ENCODE assay signal across 28 cellular contexts in the genomic region with DNA sequence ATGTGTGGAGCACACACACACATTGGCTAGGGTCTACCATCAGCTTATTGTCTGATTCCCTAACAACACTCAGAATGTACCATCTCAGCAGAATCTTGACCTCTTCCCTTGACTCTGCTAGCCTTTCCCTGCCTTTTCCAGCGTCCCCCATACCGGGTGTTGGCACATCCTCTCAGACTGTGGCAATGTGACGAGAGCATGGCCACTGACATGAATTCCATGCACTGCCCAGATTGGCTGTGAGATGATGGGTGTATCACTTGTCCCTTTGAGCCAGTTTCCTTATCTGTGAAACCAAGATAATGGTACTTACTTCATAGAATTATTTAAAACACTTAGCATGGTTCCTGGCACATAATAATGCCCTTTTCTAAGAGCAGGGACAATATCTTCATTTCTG.
"Had no signal": no experiment of that assay in that cellular context is flagged by ENCODE, and none has a peak within 500 bp of the region (broad histone marks: within the 10 kb centered on the region; RNA-seq: fewer than 3 reads in every experiment).

No MANE protein-coding gene starts in this region.

- DNase-seq: activated CD4-positive, alpha-beta memory T cell treated with anti-CD3 and anti-CD28 coated beads, Interleukin-2, amount 10 ng/mL, durations not matched to agents 7 days and 5 days; activated CD4-positive, alpha-beta T cell treated with anti-CD3 and anti-CD28 coated beads for 1 hour; activated CD4-positive, alpha-beta T cell treated with anti-CD3 and anti-CD28 coated beads for 4 hours; activated CD4-positive, alpha-beta T cell treated with anti-CD3 and anti-CD28 coated beads, Interleukin-2, amount 10 ng/mL, durations not matched to agents 7 days and 5 days; activated CD4-positive, alpha-beta T cell treated with anti-CD3 and anti-CD28 coated beads, Interleukin-2, amount 50 U/mL, for 4 hours; activated gamma-delta T cell; activated naive CD4-positive, alpha-beta T cell; activated naive CD4-positive, alpha-beta T cell treated with anti-CD3 and anti-CD28 coated beads, Interleukin-2, amount 10 ng/mL, durations not matched to agents 7 days and 5 days; activated naive CD8-positive, alpha-beta T cell treated with anti-CD3 and anti-CD28 coated beads, Interleukin-2, amount 10 ng/mL, durations not matched to agents 7 days and 5 days; activated T-cell treated with anti-CD3 and anti-CD28 coated beads, Interleukin-2, amount 50 U/mL, for 1 hour; activated T-cell treated with anti-CD3 and anti-CD28 coated beads, Interleukin-2, amount 50 U/mL, for 72 hours; dermis blood vessel endothelial cell; effector CD4-positive, alpha-beta T cell; effector memory CD8-positive, alpha-beta T cell; esophagus squamous epithelium; foreskin melanocyte; T-helper 2 cell had no signal

- H3K36me3 ChIP-seq: ascending aorta, breast epithelium, cardiac muscle cell, esophagus squamous epithelium had no signal

- H3K36me3 Mint-ChIP-seq: activated naive CD4-positive, alpha-beta T cell treated with anti-CD3 and anti-CD28 coated beads, Interleukin-2, amount 10 ng/mL, durations not matched to agents 7 days and 5 days; activated naive CD4-positive, alpha-beta T cell treated with anti-CD3 and anti-CD28 coated beads, Interleukin-2, amount 50 U/mL, for 72 hours; activated naive CD8-positive, alpha-beta T cell treated with anti-CD3 and anti-CD28 coated beads, Interleukin-2, amount 10 ng/mL, durations not matched to agents 7 days and 5 days; brain; WTC11 had no signal

- H3K9me3 Mint-ChIP-seq: activated CD4-positive, alpha-beta memory T cell treated with anti-CD3 and anti-CD28 coated beads, Interleukin-2, amount 10 ng/mL, durations not matched to agents 7 days and 5 days; activated CD4-positive, alpha-beta T cell treated with anti-CD3 and anti-CD28 coated beads, Interleukin-2, amount 10 ng/mL, durations not matched to agents 7 days and 5 days; activated naive CD4-positive, alpha-beta T cell treated with anti-CD3 and anti-CD28 coated beads, Interleukin-2, amount 10 ng/mL, durations not matched to agents 7 days and 5 days; activated naive CD4-positive, alpha-beta T cell treated with anti-CD3 and anti-CD28 coated beads, Interleukin-2, amount 50 U/mL, for 72 hours; activated naive CD8-positive, alpha-beta T cell treated with anti-CD3 and anti-CD28 coated beads, Interleukin-2, amount 10 ng/mL, durations not matched to agents 7 days and 5 days; activated T-cell treated with anti-CD3 and anti-CD28 coated beads, Interleukin-2, amount 50 U/mL, for 72 hours; central memory CD8-positive, alpha-beta T cell; effector memory CD8-positive, alpha-beta T cell; WTC11 had no signal

- H3K27me3 Mint-ChIP-seq: activated CD4-positive, alpha-beta memory T cell treated with anti-CD3 and anti-CD28 coated beads, Interleukin-2, amount 10 ng/mL, durations not matched to agents 7 days and 5 days; activated CD4-positive, alpha-beta T cell treated with anti-CD3 and anti-CD28 coated beads, Interleukin-2, amount 10 ng/mL, durations not matched to agents 7 days and 5 days; activated naive CD4-positive, alpha-beta T cell treated with anti-CD3 and anti-CD28 coated beads, Interleukin-2, amount 10 ng/mL, durations not matched to agents 7 days and 5 days; activated naive CD8-positive, alpha-beta T cell treated with anti-CD3 and anti-CD28 coated beads, Interleukin-2, amount 10 ng/mL, durations not matched to agents 7 days and 5 days; brain; central memory CD8-positive, alpha-beta T cell; effector memory CD8-positive, alpha-beta T cell had no signal

- H3K9me3 ChIP-seq: ascending aorta, breast epithelium, esophagus squamous epithelium, gastroesophageal sphincter had no signal

- H3K4me3 Mint-ChIP-seq: activated CD4-positive, alpha-beta memory T cell treated with anti-CD3 and anti-CD28 coated beads, Interleukin-2, amount 10 ng/mL, durations not matched to agents 7 days and 5 days; activated CD4-positive, alpha-beta T cell treated with anti-CD3 and anti-CD28 coated beads, Interleukin-2, amount 10 ng/mL, durations not matched to agents 7 days and 5 days; activated naive CD4-positive, alpha-beta T cell treated with anti-CD3 and anti-CD28 coated beads, Interleukin-2, amount 10 ng/mL, durations not matched to agents 7 days and 5 days; activated naive CD8-positive, alpha-beta T cell treated with anti-CD3 and anti-CD28 coated beads, Interleukin-2, amount 10 ng/mL, durations not matched to agents 7 days and 5 days; activated T-cell treated with anti-CD3 and anti-CD28 coated beads, Interleukin-2, amount 50 U/mL, for 72 hours; brain; central memory CD8-positive, alpha-beta T cell; effector memory CD8-positive, alpha-beta T cell; WTC11 had no signal

- H3K4me1 Mint-ChIP-seq: activated CD4-positive, alpha-beta memory T cell treated with anti-CD3 and anti-CD28 coated beads, Interleukin-2, amount 10 ng/mL, durations not matched to agents 7 days and 5 days; activated CD4-positive, alpha-beta T cell treated with anti-CD3 and anti-CD28 coated beads, Interleukin-2, amount 10 ng/mL, durations not matched to agents 7 days and 5 days; activated naive CD4-positive, alpha-beta T cell treated with anti-CD3 and anti-CD28 coated beads, Interleukin-2, amount 10 ng/mL, durations not matched to agents 7 days and 5 days; activated naive CD8-positive, alpha-beta T cell treated with anti-CD3 and anti-CD28 coated beads, Interleukin-2, amount 10 ng/mL, durations not matched to agents 7 days and 5 days; brain; central memory CD8-positive, alpha-beta T cell had no signal

- H3K27ac Mint-ChIP-seq: activated CD4-positive, alpha-beta memory T cell treated with anti-CD3 and anti-CD28 coated beads, Interleukin-2, amount 10 ng/mL, durations not matched to agents 7 days and 5 days; activated CD4-positive, alpha-beta T cell treated with anti-CD3 and anti-CD28 coated beads, Interleukin-2, amount 10 ng/mL, durations not matched to agents 7 days and 5 days; activated naive CD4-positive, alpha-beta T cell treated with anti-CD3 and anti-CD28 coated beads, Interleukin-2, amount 10 ng/mL, durations not matched to agents 7 days and 5 days; activated naive CD4-positive, alpha-beta T cell treated with anti-CD3 and anti-CD28 coated beads, Interleukin-2, amount 50 U/mL, for 72 hours; activated naive CD8-positive, alpha-beta T cell treated with anti-CD3 and anti-CD28 coated beads, Interleukin-2, amount 10 ng/mL, durations not matched to agents 7 days and 5 days; activated T-cell treated with anti-CD3 and anti-CD28 coated beads, Interleukin-2, amount 50 U/mL, for 72 hours; brain; effector memory CD8-positive, alpha-beta T cell; WTC11 had no signal

- H3K27ac ChIP-seq: ascending aorta, breast epithelium, cardiac muscle cell, coronary artery, epithelial cell of prostate, esophagus squamous epithelium, gastroesophageal sphincter, VCaP had no signal

- ATAC-seq: activated naive CD4-positive, alpha-beta T cell treated with anti-CD3 and anti-CD28 coated beads, Interleukin-2, amount 50 U/mL, for 72 hours; activated T-cell treated with anti-CD3 and anti-CD28 coated beads, Interleukin-2, amount 50 U/mL, for 72 hours; effector memory CD8-positive, alpha-beta T cell; gastroesophageal sphincter; WTC11 had no signal

- H3K27me3 ChIP-seq: ascending aorta, breast epithelium, cardiac muscle cell, esophagus squamous epithelium, gastroesophageal sphincter had no signal

- H3K4me3 ChIP-seq: ascending aorta, breast epithelium, cardiac muscle cell, coronary artery, esophagus squamous epithelium, gastroesophageal sphincter had no signal

- H3K4me1 ChIP-seq: ascending aorta, breast epithelium, esophagus squamous epithelium, gastroesophageal sphincter had no signal
